Comparison of ENCODE assay signal across 1 cellular context in genomic region chr1:153546796-153547559, GRCh38.
TF ChIP-seq lines count a peak whose summit lies in the region.

No MANE protein-coding gene starts in this region.

TF ChIP-seq in GM23338, 12 proteins besides CTCF, POLR2A, EP300 and RAD21:
- TF ChIP-seq, protein P1, sequence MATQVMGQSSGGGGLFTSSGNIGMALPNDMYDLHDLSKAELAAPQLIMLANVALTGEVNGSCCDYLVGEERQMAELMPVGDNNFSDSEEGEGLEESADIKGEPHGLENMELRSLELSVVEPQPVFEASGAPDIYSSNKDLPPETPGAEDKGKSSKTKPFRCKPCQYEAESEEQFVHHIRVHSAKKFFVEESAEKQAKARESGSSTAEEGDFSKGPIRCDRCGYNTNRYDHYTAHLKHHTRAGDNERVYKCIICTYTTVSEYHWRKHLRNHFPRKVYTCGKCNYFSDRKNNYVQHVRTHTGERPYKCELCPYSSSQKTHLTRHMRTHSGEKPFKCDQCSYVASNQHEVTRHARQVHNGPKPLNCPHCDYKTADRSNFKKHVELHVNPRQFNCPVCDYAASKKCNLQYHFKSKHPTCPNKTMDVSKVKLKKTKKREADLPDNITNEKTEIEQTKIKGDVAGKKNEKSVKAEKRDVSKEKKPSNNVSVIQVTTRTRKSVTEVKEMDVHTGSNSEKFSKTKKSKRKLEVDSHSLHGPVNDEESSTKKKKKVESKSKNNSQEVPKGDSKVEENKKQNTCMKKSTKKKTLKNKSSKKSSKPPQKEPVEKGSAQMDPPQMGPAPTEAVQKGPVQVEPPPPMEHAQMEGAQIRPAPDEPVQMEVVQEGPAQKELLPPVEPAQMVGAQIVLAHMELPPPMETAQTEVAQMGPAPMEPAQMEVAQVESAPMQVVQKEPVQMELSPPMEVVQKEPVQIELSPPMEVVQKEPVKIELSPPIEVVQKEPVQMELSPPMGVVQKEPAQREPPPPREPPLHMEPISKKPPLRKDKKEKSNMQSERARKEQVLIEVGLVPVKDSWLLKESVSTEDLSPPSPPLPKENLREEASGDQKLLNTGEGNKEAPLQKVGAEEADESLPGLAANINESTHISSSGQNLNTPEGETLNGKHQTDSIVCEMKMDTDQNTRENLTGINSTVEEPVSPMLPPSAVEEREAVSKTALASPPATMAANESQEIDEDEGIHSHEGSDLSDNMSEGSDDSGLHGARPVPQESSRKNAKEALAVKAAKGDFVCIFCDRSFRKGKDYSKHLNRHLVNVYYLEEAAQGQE (IDR thresholded peaks at IDR 0.05; ENCODE audit: unreplicated experiment), result no peak
- no peak for TF ChIP-seq CREB1 (CRISPR knock-in tag; IDR thresholded peaks at IDR 0.05; ENCODE audit: low read depth)
- no peak for TF ChIP-seq POLR2AphosphoS5 (IDR thresholded peaks at IDR 0.05; ENCODE audit: low read depth)
- no peak for TF ChIP-seq ZNF331 (CRISPR knock-in tag; IDR thresholded peaks at IDR 0.05; ENCODE audit: low read depth)
- no peak for TF ChIP-seq JUNB (IDR thresholded peaks at IDR 0.05; ENCODE audit: unreplicated experiment)
- no peak for TF ChIP-seq ZNF462 (CRISPR knock-in tag; IDR thresholded peaks at IDR 0.05)
- no peak for TF ChIP-seq EZH2 (IDR thresholded peaks at IDR 0.05; ENCODE audit: low read depth, unreplicated experiment)
- no peak for TF ChIP-seq ZNF114 (CRISPR knock-in tag; IDR thresholded peaks at IDR 0.05)
- no peak for TF ChIP-seq STAT1 (IDR thresholded peaks at IDR 0.05; ENCODE audit: unreplicated experiment)
- TF ChIP-seq, protein P2, sequence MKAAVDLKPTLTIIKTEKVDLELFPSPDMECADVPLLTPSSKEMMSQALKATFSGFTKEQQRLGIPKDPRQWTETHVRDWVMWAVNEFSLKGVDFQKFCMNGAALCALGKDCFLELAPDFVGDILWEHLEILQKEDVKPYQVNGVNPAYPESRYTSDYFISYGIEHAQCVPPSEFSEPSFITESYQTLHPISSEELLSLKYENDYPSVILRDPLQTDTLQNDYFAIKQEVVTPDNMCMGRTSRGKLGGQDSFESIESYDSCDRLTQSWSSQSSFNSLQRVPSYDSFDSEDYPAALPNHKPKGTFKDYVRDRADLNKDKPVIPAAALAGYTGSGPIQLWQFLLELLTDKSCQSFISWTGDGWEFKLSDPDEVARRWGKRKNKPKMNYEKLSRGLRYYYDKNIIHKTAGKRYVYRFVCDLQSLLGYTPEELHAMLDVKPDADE (IDR thresholded peaks at IDR 0.05), result no peak
- TF ChIP-seq NANOG (IDR thresholded peaks at IDR 0.05; ENCODE audit: borderline replicate concordance), result no peak
- no peak for TF ChIP-seq EZH2phosphoT487 (IDR thresholded peaks at IDR 0.05; ENCODE audit: unreplicated experiment)
